In genomic region chr6:11785953-11786579, GRCh38 we compare ENCODE assay signal across 8 cellular contexts. TPM values are rescaled to one million over a fixed set of nuclear protein-coding genes. Genes with fewer than 3 reads are reported as not detected.
A peak's percentile ranks its signal among the peaks of the same experiment; 100 is the strongest.
DNase-seq lines count a peak whose midpoint lies in the region; ATAC-seq and TF ChIP-seq lines count a peak whose summit lies in the region.

No MANE protein-coding gene starts in this region.

- peaks cover 43% of the 10 kb centered on the region for H3K4me1 ChIP-seq in Loucy (ENCODE audit: insufficient read depth, low read length, poor library complexity, severe bottlenecking)

- peak; percentile 53 for DNase-seq in coronary artery (ENCODE audit: low spot score)
- no peak for DNase-seq in nephron progenitor cell
- no peak for DNase-seq in 8988T
- no peak for DNase-seq in H4 (ENCODE audit: low spot score)
- DNase-seq in D341Med (ENCODE audit: low spot score), result no peak

- H2AFZ ChIP-seq in Loucy (ENCODE audit: low read length), result no peak overlapping the region

- no peaks in the 10 kb centered on the region for H4K20me1 ChIP-seq in Loucy (ENCODE audit: insufficient read depth, low read length, poor library complexity, severe bottlenecking)

- H3K4me3 ChIP-seq in Loucy (ENCODE audit: low read length, poor library complexity, severe bottlenecking), result no peak overlapping the region
- no peak overlapping the region for H3K4me3 ChIP-seq in coronary artery

- H3K79me2 ChIP-seq in Loucy (ENCODE audit: insufficient read depth, low read length), result no peaks in the 10 kb centered on the region

- peak; percentile 94 for ATAC-seq in GM21528 (IDR thresholded peaks at IDR 0.05; ENCODE audit: low FRiP score, unreplicated experiment)

- H3K4me3 Mint-ChIP-seq in nephron progenitor cell, result no peak overlapping the region

- no peak overlapping the region for H3K27ac ChIP-seq in coronary artery

- TF ChIP-seq POLR2A in GM15510 (IDR thresholded peaks at IDR 0.05; ENCODE audit: borderline replicate concordance, extremely low read depth, insufficient read length), result peak; percentile 26

- H3K27me3 Mint-ChIP-seq in nephron progenitor cell (ENCODE audit: low read depth, poor library complexity), result no peaks in the 10 kb centered on the region

- no peaks in the 10 kb centered on the region for H3K27me3 ChIP-seq in Loucy (ENCODE audit: insufficient read depth, low read length, poor library complexity, severe bottlenecking)

- H3K27ac Mint-ChIP-seq in nephron progenitor cell, result no peak overlapping the region

- H3F3A ChIP-seq in Loucy (ENCODE audit: low read depth), result no peaks in the 10 kb centered on the region

- no peaks in the 10 kb centered on the region for H3K9me3 ChIP-seq in Loucy (ENCODE audit: insufficient read depth, low read depth, low read length)

- no peaks in the 10 kb centered on the region for H3K36me3 ChIP-seq in Loucy (ENCODE audit: insufficient read depth, low read length)

- H3K4me1 Mint-ChIP-seq in nephron progenitor cell, result no peaks in the 10 kb centered on the region

- H3K9me3 Mint-ChIP-seq in nephron progenitor cell, result peaks cover 11% of the 10 kb centered on the region

- TF ChIP-seq CTCF in Loucy (conservative IDR thresholded peaks at IDR 0.05; ENCODE audit: low read length) (no peak), coronary artery (IDR thresholded peaks at IDR 0.05) (no peak), nephron progenitor cell (IDR thresholded peaks at IDR 0.05) (no peak)

- H3K4me2 ChIP-seq in Loucy (ENCODE audit: low read depth, low read length, poor library complexity, severe bottlenecking), result peak overlapping the region; percentile 11

- H3K36me3 Mint-ChIP-seq in nephron progenitor cell (ENCODE audit: low read depth), result no peaks in the 10 kb centered on the region

- H3K9me2 ChIP-seq in Loucy (replicated peaks; ENCODE audit: low read depth, low read length), result no peaks in the 10 kb centered on the region

- H3K9ac ChIP-seq in Loucy (ENCODE audit: low read depth, low read length, poor library complexity, severe bottlenecking), result no peak overlapping the region

RNA-seq across cellular contexts. Expression of gene ADTRP, which starts 7.5 kb away (rescaled TPM):
- total RNA-seq in H4 (2014; rRNA removed; shearing (Covaris generic)), result 0.74 TPM in 1 of 2 replicates, not detected in the other
